ENCODE assay signal across 20 cellular contexts in genomic region chrX:1086444-1087409, GRCh38.
DNase-seq lines count a peak whose midpoint lies in the region; TF ChIP-seq lines count a peak whose summit lies in the region.
"Had no signal": no experiment of that assay in that cellular context is flagged by ENCODE, and none has a peak within 500 bp of the region (broad histone marks: within the 10 kb centered on the region; RNA-seq: fewer than 3 reads in every experiment).

No MANE protein-coding gene starts in this region.

- H3K36me3 ChIP-seq in BJ (ENCODE audit: control insufficient read depth, insufficient read depth, low read length), result no peaks in the 10 kb centered on the region
- H3K36me3 ChIP-seq: BE2C, ovary, thyroid gland had no signal

- POLR2A ChIA-PET in BJ (lab: Charles Lee), result no interaction called here

- H3K27me3 ChIP-seq in BJ (ENCODE audit: control insufficient read depth, insufficient read depth, low read length), result no peaks in the 10 kb centered on the region
- H3K27me3 ChIP-seq: BE2C, body of pancreas, ovary, thyroid gland had no signal

- DNase-seq in BJ (ENCODE audit: low read depth) (peak; percentile 59), GM04504 (ENCODE audit: low read depth) (peak; percentile 11), RPMI7951 (ENCODE audit: low read depth) (peak; percentile 74), kidney tubule cell (ENCODE audit: low spot score) (peak; percentile 26), cerebellar nuclear complex (lab: John Stamatoyannopoulos, UW) (no peak), NCI-H1436 (lab: John Stamatoyannopoulos, UW) (no peak), coronary artery (ENCODE audit: low spot score) (no peak)
- DNase-seq in stimulated activated CD8-positive, alpha-beta memory T cell treated with anti-CD3 and anti-CD28 coated beads, Interleukin-4, amount 100 ng/mL, for 48 hours, result no peak
- DNase-seq: activated CD8-positive, alpha-beta memory T cell treated with anti-CD3 and anti-CD28 coated beads, Interleukin-2, amount 50 U/mL, for 48 hours; activated naive CD4-positive, alpha-beta T cell treated with anti-CD3 and anti-CD28 coated beads, Interleukin-2, amount 50 U/mL, for 16 hours; BE2C; body of pancreas; dorsolateral prefrontal cortex; glutamatergic neuron; GOT3; NCI-H1694 treated with DMSO at 0.1 percent for 48 hours; ovary; Right ventricle myocardium superior; T-helper 17 cell; thyroid gland had no signal

- TF ChIP-seq CTCF in BJ (IDR thresholded peaks at IDR 0.05; ENCODE audit: insufficient read depth, low read depth, low read length), result no peak
- TF ChIP-seq CTCF in coronary artery (IDR thresholded peaks at IDR 0.05), result no peak

- H3K27ac ChIP-seq in coronary artery, result no peak overlapping the region
- H3K27ac ChIP-seq: body of pancreas, dorsolateral prefrontal cortex, ovary, thyroid gland had no signal

- no peak overlapping the region for H3K4me3 ChIP-seq in BJ (ENCODE audit: low read depth, low read length)
- H3K4me3 ChIP-seq in coronary artery, result no peak overlapping the region
- H3K4me3 ChIP-seq: body of pancreas, dorsolateral prefrontal cortex, ovary, thyroid gland had no signal

- CTCF ChIA-PET in BJ (lab: Yijun Ruan, JAX), result no interaction called here

Comparison
In these comparisons a context has a peak if more than half of its experiments do, and no peak if none do; other contexts are left out.
1. DNase-seq: peak in BJ (single experiment), GM04504 (single experiment), RPMI7951 (single experiment) and kidney tubule cell (single experiment); none in cerebellar nuclear complex (0 of 2), NCI-H1436 (single experiment), stimulated activated CD8-positive, alpha-beta memory T cell treated with anti-CD3 and anti-CD28 coated beads, Interleukin-4, amount 100 ng/mL, for 48 hours (single experiment) and coronary artery (single experiment).